ENCODE assay signal across 21 cellular contexts in genomic region chr4:164318350-164318749, GRCh38.
"Had no signal": no experiment of that assay in that cellular context is flagged by ENCODE, and none has a peak within 500 bp of the region (broad histone marks: within the 10 kb centered on the region; RNA-seq: fewer than 3 reads in every experiment).

No MANE protein-coding gene starts in this region.

- H3K9me3 ChIP-seq: MG63, SJCRH30 had no signal

- H3K27ac ChIP-seq: SJCRH30 had no signal

- H3K36me3 ChIP-seq: MG63, SJCRH30 had no signal

- H3K27me3 ChIP-seq: MG63, SJCRH30 had no signal

- H3K4me3 ChIP-seq: MG63, SJCRH30 had no signal

- DNase-seq: Karpas-422, KG1, MG63, NCI-H1092, NCI-H1105 treated with DMSO at 0.1 percent for 48 hours, NCI-H1436, NCI-H1694 treated with DMSO at 0.1 percent for 48 hours, NCI-H2029, NCI-H2081 treated with DMSO at 0.1 percent for 48 hours, NCI-H345, NCI-H446 treated with DMSO at 0.1 percent for 48 hours, NCI-H510A treated with DMSO at 0.1 percent for 48 hours, NCI-H526, NCI-H82, SHP77 treated with DMSO at 0.1 percent for 48 hours, SJCRH30, T-helper 1 cell, T-helper 17 cell had no signal

- H3K4me1 ChIP-seq: SJCRH30 had no signal

- ATAC-seq: Panc1, Right ventricle myocardium inferior, SK-N-SH treated with all-trans-retinoic acid at 6 μM for 48 hours, T-helper 17 cell had no signal
